In genomic region chr6:41200901-41201783, GRCh38 we compare ENCODE assay signal across 1 cellular context.
A peak's percentile ranks its signal among the peaks of the same experiment; 100 is the strongest.
TF ChIP-seq lines count a peak whose summit lies in the region.

Gene TREML2, minus strand, starts transcription at chr6:41201149. Its CDS starts 141 bp downstream, at chr6:41201008.

TF ChIP-seq in GM12878, 131 proteins besides CTCF, POLR2A, EP300 and RAD21 (continued from another document):
- TF ChIP-seq, protein P1, sequence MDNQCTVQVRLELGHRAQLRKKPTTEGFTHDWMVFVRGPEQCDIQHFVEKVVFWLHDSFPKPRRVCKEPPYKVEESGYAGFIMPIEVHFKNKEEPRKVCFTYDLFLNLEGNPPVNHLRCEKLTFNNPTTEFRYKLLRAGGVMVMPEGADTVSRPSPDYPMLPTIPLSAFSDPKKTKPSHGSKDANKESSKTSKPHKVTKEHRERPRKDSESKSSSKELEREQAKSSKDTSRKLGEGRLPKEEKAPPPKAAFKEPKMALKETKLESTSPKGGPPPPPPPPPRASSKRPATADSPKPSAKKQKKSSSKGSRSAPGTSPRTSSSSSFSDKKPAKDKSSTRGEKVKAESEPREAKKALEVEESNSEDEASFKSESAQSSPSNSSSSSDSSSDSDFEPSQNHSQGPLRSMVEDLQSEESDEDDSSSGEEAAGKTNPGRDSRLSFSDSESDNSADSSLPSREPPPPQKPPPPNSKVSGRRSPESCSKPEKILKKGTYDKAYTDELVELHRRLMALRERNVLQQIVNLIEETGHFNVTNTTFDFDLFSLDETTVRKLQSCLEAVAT (IDR thresholded peaks at IDR 0.05), result peak; percentile 15; the same call in 1 of the 2 replicates
- TF ChIP-seq, protein P2, sequence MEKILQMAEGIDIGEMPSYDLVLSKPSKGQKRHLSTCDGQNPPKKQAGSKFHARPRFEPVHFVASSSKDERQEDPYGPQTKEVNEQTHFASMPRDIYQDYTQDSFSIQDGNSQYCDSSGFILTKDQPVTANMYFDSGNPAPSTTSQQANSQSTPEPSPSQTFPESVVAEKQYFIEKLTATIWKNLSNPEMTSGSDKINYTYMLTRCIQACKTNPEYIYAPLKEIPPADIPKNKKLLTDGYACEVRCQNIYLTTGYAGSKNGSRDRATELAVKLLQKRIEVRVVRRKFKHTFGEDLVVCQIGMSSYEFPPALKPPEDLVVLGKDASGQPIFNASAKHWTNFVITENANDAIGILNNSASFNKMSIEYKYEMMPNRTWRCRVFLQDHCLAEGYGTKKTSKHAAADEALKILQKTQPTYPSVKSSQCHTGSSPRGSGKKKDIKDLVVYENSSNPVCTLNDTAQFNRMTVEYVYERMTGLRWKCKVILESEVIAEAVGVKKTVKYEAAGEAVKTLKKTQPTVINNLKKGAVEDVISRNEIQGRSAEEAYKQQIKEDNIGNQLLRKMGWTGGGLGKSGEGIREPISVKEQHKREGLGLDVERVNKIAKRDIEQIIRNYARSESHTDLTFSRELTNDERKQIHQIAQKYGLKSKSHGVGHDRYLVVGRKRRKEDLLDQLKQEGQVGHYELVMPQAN (conservative IDR thresholded peaks at IDR 0.05), result no peak
- TF ChIP-seq ZNF24 (IDR thresholded peaks at IDR 0.05) (peak; percentile 70), NBN (IDR thresholded peaks at IDR 0.05) (no peak), RUNX3 (IDR thresholded peaks at IDR 0.05; ENCODE audit: low read length) (peak; percentile 76), MTA2 (IDR thresholded peaks at IDR 0.05; ENCODE audit: low read depth) (peak; percentile 55; the same call in 1 of the 2 replicates), EED (IDR thresholded peaks at IDR 0.05; ENCODE audit: low read depth) (peak; percentile 84), HCFC1 (IDR thresholded peaks at IDR 0.05; ENCODE audit: low read length) (0 out of 2 replicates have a peak, but pooled peaks have one; percentile 17), RCOR1 (conservative IDR thresholded peaks at IDR 0.05; ENCODE audit: low read depth, low read length) (no peak), DPF2 (IDR thresholded peaks at IDR 0.05) (0 out of 2 replicates have a peak, but pooled peaks have one; percentile 16), ATF7 (IDR thresholded peaks at IDR 0.05; ENCODE audit: low read depth) (no peak), SMAD5 (IDR thresholded peaks at IDR 0.05; ENCODE audit: low read depth) (no peak), TCF12 (IDR thresholded peaks at IDR 0.05; ENCODE audit: low read depth, low read length) (peak; percentile 73; the same call in 1 of the 2 replicates), FOXM1 (IDR thresholded peaks at IDR 0.05; ENCODE audit: low read depth, low read length) (no peak), SRF (IDR thresholded peaks at IDR 0.05; ENCODE audit: low read depth in 2 of 2, low read length in 2 of 2) (peak; percentile 54 to 70; a peak in 1 of 4 replicates), BHLHE40 (IDR thresholded peaks at IDR 0.05; ENCODE audit: borderline replicate concordance in 1 of 2, low read depth in 2 of 2, low read length in 1 of 2) (0 out of 4 replicates have a peak, but pooled peaks of 1 of the 2 experiments have one; percentile 20), PAX5 (IDR thresholded peaks at IDR 0.05; ENCODE audit: borderline replicate concordance, low read depth, low read length) (0 out of 2 replicates have a peak, but pooled peaks have one; percentile 13), GATAD2B (conservative IDR thresholded peaks at IDR 0.05; ENCODE audit: low read depth) (peak; percentile 45; the same call in 1 of the 2 replicates), TARDBP (IDR thresholded peaks at IDR 0.05; ENCODE audit: borderline replicate concordance) (no peak), HDGF (IDR thresholded peaks at IDR 0.05) (peak; percentile 76; the same call in 1 of the 2 replicates), RELB (IDR thresholded peaks at IDR 0.05; ENCODE audit: low read depth) (0 out of 2 replicates have a peak, but pooled peaks have one; percentile 37), TAF1 (IDR thresholded peaks at IDR 0.05; ENCODE audit: borderline replicate concordance, low read depth, low read length) (0 out of 2 replicates have a peak, but pooled peaks have one; percentile 13)
- TF ChIP-seq, protein P3, sequence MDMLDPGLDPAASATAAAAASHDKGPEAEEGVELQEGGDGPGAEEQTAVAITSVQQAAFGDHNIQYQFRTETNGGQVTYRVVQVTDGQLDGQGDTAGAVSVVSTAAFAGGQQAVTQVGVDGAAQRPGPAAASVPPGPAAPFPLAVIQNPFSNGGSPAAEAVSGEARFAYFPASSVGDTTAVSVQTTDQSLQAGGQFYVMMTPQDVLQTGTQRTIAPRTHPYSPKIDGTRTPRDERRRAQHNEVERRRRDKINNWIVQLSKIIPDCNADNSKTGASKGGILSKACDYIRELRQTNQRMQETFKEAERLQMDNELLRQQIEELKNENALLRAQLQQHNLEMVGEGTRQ (IDR thresholded peaks at IDR 0.05; ENCODE audit: borderline replicate concordance, low read depth, low read length), result no peak
